Comparison of ENCODE assay signal across 8 cellular contexts in the genomic region with DNA sequence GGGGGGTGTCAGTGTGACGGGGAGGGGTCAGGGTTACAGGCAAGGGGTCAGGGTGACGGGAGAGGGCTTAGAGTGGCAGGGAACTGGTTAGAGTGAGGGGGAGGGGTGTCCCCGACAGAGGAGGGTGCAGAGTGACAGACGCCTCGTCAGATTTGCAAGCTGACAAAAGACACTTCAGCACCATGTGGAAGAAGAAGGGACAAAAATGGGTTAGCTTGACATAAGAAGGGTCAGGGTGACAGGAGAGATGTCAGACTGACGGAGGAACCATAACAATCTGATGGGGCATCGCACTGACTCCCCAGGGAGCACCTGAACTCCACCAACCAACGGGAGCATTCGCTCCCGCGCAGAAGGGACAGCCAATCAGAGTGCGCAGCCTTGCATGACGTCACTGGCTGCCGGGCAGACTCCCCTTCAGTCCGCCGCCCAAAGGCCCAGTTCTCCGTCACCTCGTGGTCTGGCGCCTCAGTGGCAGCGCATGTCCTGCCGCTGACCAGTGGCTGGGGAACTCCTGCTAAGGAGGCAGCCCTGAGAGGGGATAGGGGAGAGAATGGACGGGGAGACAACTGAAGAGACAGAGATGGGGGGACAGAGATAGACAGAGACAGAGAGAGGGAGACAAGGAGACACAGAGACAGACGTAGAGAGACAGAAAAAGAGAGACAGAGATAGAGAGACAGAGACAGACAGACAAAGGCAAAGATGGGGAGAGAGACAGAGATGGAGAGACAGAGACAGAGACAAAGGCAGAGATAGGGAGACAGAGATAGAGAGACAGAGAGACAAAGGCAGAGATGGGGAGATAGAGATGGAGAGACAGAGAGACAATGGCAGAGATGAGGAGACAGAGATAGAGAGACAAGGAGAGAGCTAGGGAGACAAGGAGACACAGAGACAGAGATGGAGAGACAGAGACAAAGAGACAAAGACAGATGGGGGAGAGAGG. TPM values are rescaled to one million over a fixed set of nuclear protein-coding genes. Genes with fewer than 3 reads are reported as not detected.
DNase-seq lines count a peak whose midpoint lies in the region; FAIRE-seq and TF ChIP-seq lines count a peak whose summit lies in the region.

No MANE protein-coding gene starts in this region.

- 16% methylated on average over 17 to 23 of the region's 23 CpGs for whole genome bisulfite sequencing in lower leg skin, 2 donors

- DNase-seq in D721Med (ENCODE audit: insufficient read length, low spot score), result peak; percentile 90
- peak; percentile 89 for DNase-seq in H4 (ENCODE audit: low spot score)
- DNase-seq in NCI-H2196 treated with DMSO at 0.1 percent for 48 hours (lab: John Stamatoyannopoulos, UW; ENCODE audit: unreplicated experiment), result peak; percentile 79
- DNase-seq in activated CD4-positive, alpha-beta T cell treated with anti-CD3 and anti-CD28 coated beads for 4 hours, result peak; percentile 54 to 63
- peak; percentile 64 for DNase-seq in choroid plexus epithelial cell (ENCODE audit: low read depth)
- DNase-seq in lower leg skin (ENCODE audit: low spot score in 2 of 2), result peak; percentile 53 to 93
- peak; percentile 48 for DNase-seq in stimulated activated CD8-positive, alpha-beta memory T cell treated with anti-CD3 and anti-CD28 coated beads, Interleukin-12 subunit alpha, Interleukin-12 subunit beta, amount 100 ng/mL, for 1 hour (ENCODE audit: low read depth)
- DNase-seq in NCI-H128 (lab: John Stamatoyannopoulos, UW; ENCODE audit: unreplicated experiment), result no peak

- intact Hi-C loops in lower leg skin (cut with DNase I; ENCODE audit: low total_unique reads), result no loop called here

- no peak for TF ChIP-seq POLR2A in lower leg skin (IDR thresholded peaks at IDR 0.05)

- TF ChIP-seq CTCF in D721Med (IDR thresholded peaks at IDR 0.05; ENCODE audit: insufficient read depth, missing control alignments) (no peak), choroid plexus epithelial cell (conservative IDR thresholded peaks at IDR 0.05; ENCODE audit: low read depth, low read length) (no peak), lower leg skin (IDR thresholded peaks at IDR 0.05) (no peak)

- FAIRE-seq in D721Med (lab: Jason Lieb, UNC), result peak; percentile 56

- no peak overlapping the region for H3K4me3 ChIP-seq in choroid plexus epithelial cell (ENCODE audit: low read depth, low read length)
- no peak overlapping the region for H3K4me3 ChIP-seq in lower leg skin (ENCODE audit: low read depth, poor library complexity, severe bottlenecking)

RNA-seq across cellular contexts. Expression of a gene that starts 30.2 kb away (rescaled TPM):
- 5.0 and 5.3 TPM in 2 replicates for total RNA-seq in H4 (2014; rRNA removed; shearing (Covaris generic))
- 1 to 10 TPM in 1 of 4 donors, under 1 TPM in 1, not detected in 2; 0.91 to 1.4 TPM for total RNA-seq in lower leg skin

RNA-seq across cellular contexts. Expression of a gene that starts 39.8 kb away (rescaled TPM):
- 1.9 and 4.5 TPM in 2 replicates for total RNA-seq in H4 (2014; rRNA removed; shearing (Covaris generic))
- total RNA-seq in lower leg skin, result under 1 TPM in 3 of 4 donors, not detected in 1; 0.29 to 0.49 (median 0.42) TPM

RNA-seq across cellular contexts. Expression of a gene that starts 40.2 kb away (rescaled TPM):
- 0.68 and 2.2 TPM in 2 replicates for total RNA-seq in H4 (2014; rRNA removed; shearing (Covaris generic))
- total RNA-seq in lower leg skin, result 1 to 10 TPM in 2 of 4 donors, under 1 TPM in 2; 0.30 to 1.6 (median 0.67) TPM

RNA-seq across cellular contexts. Expression of a gene that starts 43.7 kb away (rescaled TPM):
- 0.45 and 4.6 TPM in 2 replicates for total RNA-seq in H4 (2014; rRNA removed; shearing (Covaris generic))
- total RNA-seq in lower leg skin, result 10 to 100 TPM in 2 of 4 donors, 1 to 10 TPM in 2; 9.5 to 19.2 (median 11.9) TPM
